ENCODE assay signal across 18 cellular contexts in genomic region chr22:31683181-31684105, GRCh38. TPM values are rescaled to one million over a fixed set of nuclear protein-coding genes. Genes with fewer than 3 reads are reported as not detected.
DNase-seq lines count a peak whose midpoint lies in the region; TF ChIP-seq lines count a peak whose summit lies in the region.
"Had no signal": no experiment of that assay in that cellular context is flagged by ENCODE, and none has a peak within 500 bp of the region (broad histone marks: within the 10 kb centered on the region; RNA-seq: fewer than 3 reads in every experiment).

No MANE protein-coding gene starts in this region.

- DNase-seq in H9: no peak
- no peak for DNase-seq in activated CD4-positive, alpha-beta memory T cell treated with anti-CD3 and anti-CD28 coated beads for 36 hours
- peak; percentile 24 for DNase-seq in fibroblast of mammary gland (ENCODE audit: low read depth)
- no peak for DNase-seq in ecto neural progenitor cell (ENCODE audit: low spot score)
- no peak for DNase-seq in DMS79 treated with DMSO at 0.1 percent for 48 hours (lab: John Stamatoyannopoulos, UW)
- no peak for DNase-seq in HK-2 (ENCODE audit: unreplicated experiment)
- DNase-seq in RKO (ENCODE audit: low spot score): no peak
- DNase-seq: activated CD4-positive, CD25-positive, alpha-beta regulatory T cell; activated CD8-positive, alpha-beta memory T cell treated with anti-CD3 and anti-CD28 coated beads, Interleukin-2, amount 50 U/mL, for 4 hours; cortex of kidney; DMS53; hippocampal formation; NCI-H69; retina; stimulated activated CD4-positive, alpha-beta T cell treated with anti-CD3 and anti-CD28 coated beads, Interleukin-2, amount 100 ng/mL, for 24 hours had no signal

- H3K27ac ChIP-seq in H9 (ENCODE audit: insufficient read length, low read depth, low read length) (no peak overlapping the region), skin epidermis (peak overlapping the region in 12 of 21 experiments; percentile 11 to 70 (median 37))
- H3K27ac ChIP-seq: vagina had no signal

- H3K56ac ChIP-seq in H9 (ENCODE audit: insufficient read length, low read depth, low read length): no peak overlapping the region

- H3K79me2 ChIP-seq in H9 (ENCODE audit: insufficient read depth, low read length): no peaks in the 10 kb centered on the region

- no peak overlapping the region for H3K23ac ChIP-seq in H9 (ENCODE audit: insufficient read length, low read depth, low read length)

- no peak overlapping the region for H3T11ph ChIP-seq in H9 (ENCODE audit: low read length)

- no peaks in the 10 kb centered on the region for H3K4me1 ChIP-seq in H9 (ENCODE audit: insufficient read depth, low read length)

- peaks cover 18 to 56% (median 53%) of the 10 kb centered on the region in 3 experiments; a peak in 6 of 7 replicates for H3K36me3 Mint-ChIP-seq in H9 (ENCODE audit: insufficient read depth in 1 of 3, low read depth in 3 of 3)
- peaks cover 20% of the 10 kb centered on the region for H3K36me3 Mint-ChIP-seq in activated CD4-positive, alpha-beta memory T cell treated with anti-CD3 and anti-CD28 coated beads for 36 hours

- H4K91ac ChIP-seq in H9 (ENCODE audit: insufficient read length, low read depth, low read length): no peak overlapping the region

- no peak overlapping the region for H2BK12ac ChIP-seq in H9 (ENCODE audit: insufficient read length, low read depth, low read length)

- no peak overlapping the region for H3K4me3 Mint-ChIP-seq in H9
- no peak overlapping the region for H3K4me3 Mint-ChIP-seq in activated CD4-positive, alpha-beta memory T cell treated with anti-CD3 and anti-CD28 coated beads for 36 hours

- no peaks in the 10 kb centered on the region; the same call in none of the 2 replicates for H3K27me3 Mint-ChIP-seq in H9 (ENCODE audit: low read depth)
- H3K27me3 Mint-ChIP-seq in activated CD4-positive, alpha-beta memory T cell treated with anti-CD3 and anti-CD28 coated beads for 36 hours: no peaks in the 10 kb centered on the region

- no peak overlapping the region for H2BK120ac ChIP-seq in H9 (ENCODE audit: low read depth, low read length, poor library complexity, severe bottlenecking)

- H2AFZ ChIP-seq in H9 (ENCODE audit: low read length): no peak overlapping the region

- no peak overlapping the region for H2BK20ac ChIP-seq in H9 (ENCODE audit: low read depth, low read length, poor library complexity, severe bottlenecking)

- no CpG with 5 or more reads among the region's 13 CpGs for WGBS in H9 (ENCODE audit: extremely low coverage, insufficient read length, low lambda C conversion rate)

- H3K14ac ChIP-seq in H9 (ENCODE audit: insufficient read depth, low read length): no peak overlapping the region

- H3K4me3 ChIP-seq in fibroblast of mammary gland (ENCODE audit: control insufficient read depth, low read depth, low read length): no peak overlapping the region
- no peak overlapping the region for H3K4me3 ChIP-seq in skin epidermis
- H3K4me3 ChIP-seq: left lung, vagina had no signal

- no peaks in the 10 kb centered on the region for H3K23me2 ChIP-seq in H9 (ENCODE audit: insufficient read length, low read depth, low read length, poor library complexity, severe bottlenecking)

- no peak overlapping the region for H2BK5ac ChIP-seq in H9 (ENCODE audit: insufficient read length, low read length)

- H3K9ac ChIP-seq in H9 (ENCODE audit: extremely low read depth, insufficient read length, low read length): no peak overlapping the region

- no peaks in the 10 kb centered on the region for H3K9me3 Mint-ChIP-seq in H9
- no peaks in the 10 kb centered on the region for H3K9me3 Mint-ChIP-seq in activated CD4-positive, alpha-beta memory T cell treated with anti-CD3 and anti-CD28 coated beads for 36 hours

- H4K20me1 ChIP-seq in H9 (ENCODE audit: control insufficient read depth, insufficient read depth, insufficient read length): no peaks in the 10 kb centered on the region

- H4K8ac ChIP-seq in H9 (replicated peaks; ENCODE audit: insufficient read length, low read depth, low read length): no peak overlapping the region

- no peak overlapping the region for H4K5ac ChIP-seq in H9 (ENCODE audit: insufficient read length, low read depth, low read length)

- intact Hi-C loops in activated CD4-positive, alpha-beta memory T cell treated with anti-CD3 and anti-CD28 coated beads for 36 hours (cut with micrococcal nuclease): no loop called here

- H3K4me2 ChIP-seq in H9 (ENCODE audit: insufficient read depth, insufficient read length, low read length): no peak overlapping the region

- no peak for TF ChIP-seq CTCF in H9 (conservative IDR thresholded peaks at IDR 0.05)
- TF ChIP-seq CTCF in fibroblast of mammary gland (conservative IDR thresholded peaks at IDR 0.05; ENCODE audit: control insufficient read depth, insufficient read depth, low read depth, low read length): no peak

- no peaks in the 10 kb centered on the region for H3K4me1 Mint-ChIP-seq in H9
- no peaks in the 10 kb centered on the region for H3K4me1 Mint-ChIP-seq in activated CD4-positive, alpha-beta memory T cell treated with anti-CD3 and anti-CD28 coated beads for 36 hours (ENCODE audit: low read depth)

- POLR2A ChIA-PET in activated CD4-positive, alpha-beta memory T cell treated with anti-CD3 and anti-CD28 coated beads for 36 hours (lab: Charles Lee): no interaction called here

- no peak overlapping the region for H3K4ac ChIP-seq in H9 (ENCODE audit: low read depth, low read length)

- H2AK5ac ChIP-seq in H9 (ENCODE audit: insufficient read length, low read length): no peak overlapping the region

- no peak overlapping the region for H3K18ac ChIP-seq in H9 (ENCODE audit: insufficient read length, low read depth, low read length)

- H3K9me3 ChIP-seq in H9 (ENCODE audit: control insufficient read depth, low read depth, low read length): no peaks in the 10 kb centered on the region
- H3K9me3 ChIP-seq: left lung, vagina had no signal

- H3K27me3 ChIP-seq in H9 (ENCODE audit: insufficient read depth, low read length): no peaks in the 10 kb centered on the region
- H3K27me3 ChIP-seq: left lung, vagina had no signal

- peak overlapping the region in 2 of 3 experiments; percentile 44 to 84; a peak in 3 of 7 replicates for H3K27ac Mint-ChIP-seq in H9
- H3K27ac Mint-ChIP-seq in activated CD4-positive, alpha-beta memory T cell treated with anti-CD3 and anti-CD28 coated beads for 36 hours: peak overlapping the region; percentile 23

- no peak overlapping the region for H2BK15ac ChIP-seq in H9 (ENCODE audit: low read depth, low read length)

- no peaks in the 10 kb centered on the region for H3K79me1 ChIP-seq in H9 (ENCODE audit: insufficient read depth, low read depth, low read length, poor library complexity, severe bottlenecking)

- CTCF ChIA-PET in activated CD4-positive, alpha-beta memory T cell treated with anti-CD3 and anti-CD28 coated beads for 36 hours (lab: Charles Lee): interaction anchor here (2.2 to 2.5 kb wide), 2 partner anchors 15 to 18 kb away, joined by 9 read pairs; no protein-coding TSS in a partner anchor

RNA-seq across cellular contexts. Expression of gene PISD, which starts 21.4 kb away (rescaled TPM):
- 55.9 and 62.0 TPM in 2 replicates for total RNA-seq in H9 (2021)
- 10 to 100 TPM; 39.4 to 40.2 TPM for total RNA-seq in activated CD4-positive, alpha-beta memory T cell treated with anti-CD3 and anti-CD28 coated beads for 36 hours
